ENCODE assay signal across 8 cellular contexts in genomic region chr15:96356494-96357455, GRCh38. TPM values are rescaled to one million over a fixed set of nuclear protein-coding genes. Genes with fewer than 3 reads are reported as not detected.
DNase-seq lines count a peak whose midpoint lies in the region; ATAC-seq and TF ChIP-seq lines count a peak whose summit lies in the region.

No MANE protein-coding gene starts in this region.

- no peak overlapping the region for H3K9ac ChIP-seq in HUES6 (ENCODE audit: low read length)

- H3K4me2 ChIP-seq in DOHH2 (ENCODE audit: low read length) (peak overlapping the region; percentile 51), osteoblast (ENCODE audit: insufficient read depth, low read length) (peak overlapping the region; percentile 87)

- peaks cover 4% of the 10 kb centered on the region; the same call in 1 of the 2 replicates for H3K4me1 ChIP-seq in DOHH2 (ENCODE audit: control insufficient read depth, low read length)
- H3K4me1 ChIP-seq in HUES6 (ENCODE audit: control insufficient read depth, insufficient read depth, low read length): peaks cover 38% of the 10 kb centered on the region
- peaks cover 0 to 93% (median 18%) of the 10 kb centered on the region in 3 donors for H3K4me1 ChIP-seq in gastroesophageal sphincter
- peaks cover 25% of the 10 kb centered on the region for H3K4me1 ChIP-seq in osteoblast (ENCODE audit: insufficient read depth, low read length)
- peaks cover 0 to 73% (median 42%) of the 10 kb centered on the region in 4 donors for H3K4me1 ChIP-seq in tibial artery

- WGBS in gastroesophageal sphincter (ENCODE audit: low coverage in 1 of 2), 2 donors: 0% methylated on average over 10 to 11 of the region's 67 CpGs

- 0 out of 2 replicates have a peak overlapping the region, but pooled peaks have one; percentile 20 for H3K4me3 ChIP-seq in DOHH2 (ENCODE audit: low read length)
- H3K4me3 ChIP-seq in HUES6 (ENCODE audit: low read depth, low read length): peak overlapping the region; percentile 65
- H3K4me3 ChIP-seq in gastroesophageal sphincter: peak overlapping the region; percentile 77 to 93
- H3K4me3 ChIP-seq in osteoblast (ENCODE audit: insufficient read depth, low read length): peak overlapping the region; percentile 91
- peak overlapping the region; percentile 61 to 75 for H3K4me3 ChIP-seq in tibial artery

- H3K9me3 ChIP-seq in DOHH2 (ENCODE audit: control insufficient read depth, insufficient read depth, low read length) (no peaks in the 10 kb centered on the region; the same call in 1 of the 2 replicates), HUES6 (ENCODE audit: control insufficient read depth, insufficient read depth, low read depth, low read length) (no peaks in the 10 kb centered on the region), gastroesophageal sphincter (no peaks in the 10 kb centered on the region), osteoblast (ENCODE audit: low read depth, low read length) (no peaks in the 10 kb centered on the region), tibial artery (no peaks in the 10 kb centered on the region)

- TF ChIP-seq EP300 in gastroesophageal sphincter (IDR thresholded peaks at IDR 0.05): no peak

- H2AFZ ChIP-seq in osteoblast (ENCODE audit: low read length): peak overlapping the region; percentile 81

- DNase-seq in SHP77 treated with DMSO at 0.1 percent for 48 hours (lab: John Stamatoyannopoulos, UW): peak; percentile 38
- DNase-seq in activated gamma-delta T cell treated with Interleukin-2 at 50 U/mL for 16 hours: peak; percentile 49
- DNase-seq in osteoblast (ENCODE audit: insufficient read length, low spot score, missing footprints): peak; percentile 98
- DNase-seq in tibial artery: peak; percentile 75 to 87

- no peaks in the 10 kb centered on the region for H3F3A ChIP-seq in DOHH2 (ENCODE audit: control insufficient read depth, insufficient read depth)

- no peak overlapping the region for H3K27ac ChIP-seq in DOHH2 (ENCODE audit: low read depth, low read length)
- no peak overlapping the region for H3K27ac ChIP-seq in HUES6 (ENCODE audit: low read depth, low read length)
- peak overlapping the region; percentile 32 to 98 (median 94) for H3K27ac ChIP-seq in gastroesophageal sphincter
- H3K27ac ChIP-seq in osteoblast (ENCODE audit: low read depth, low read length): peak overlapping the region; percentile 71
- peak overlapping the region; percentile 97 to 99 for H3K27ac ChIP-seq in tibial artery

- no peaks in the 10 kb centered on the region for H3K79me2 ChIP-seq in DOHH2 (ENCODE audit: control insufficient read depth, low read length)
- H3K79me2 ChIP-seq in osteoblast (ENCODE audit: insufficient read depth, low read length): peaks cover 4% of the 10 kb centered on the region

- ATAC-seq in GM21447 (IDR thresholded peaks at IDR 0.05; ENCODE audit: unreplicated experiment): peak; percentile 81
- ATAC-seq in gastroesophageal sphincter: peak; percentile 65

- H4K20me1 ChIP-seq in DOHH2 (ENCODE audit: control insufficient read depth, insufficient read depth, low read depth, low read length) (no peaks in the 10 kb centered on the region), osteoblast (ENCODE audit: insufficient read depth, low read length) (no peaks in the 10 kb centered on the region)

- no peaks in the 10 kb centered on the region for H3K9me2 ChIP-seq in DOHH2 (replicated peaks; ENCODE audit: control insufficient read depth, low read length)

- TF ChIP-seq CTCF in DOHH2 (IDR thresholded peaks at IDR 0.05; ENCODE audit: low read depth, low read length, poor library complexity, severe bottlenecking): peak; percentile 80
- peak; percentile 98 to 100 (median 99) for TF ChIP-seq CTCF in gastroesophageal sphincter (IDR thresholded peaks at IDR 0.05)
- peak; percentile 92 for TF ChIP-seq CTCF in osteoblast (IDR thresholded peaks at IDR 0.05; ENCODE audit: extremely low read depth, low read depth, low read length)
- TF ChIP-seq CTCF in tibial artery (IDR thresholded peaks at IDR 0.05): peak; percentile 93 to 96

- TF ChIP-seq POLR2A in gastroesophageal sphincter (IDR thresholded peaks at IDR 0.05): no peak

- H3K36me3 ChIP-seq in DOHH2 (ENCODE audit: control insufficient read depth, low read length): no peaks in the 10 kb centered on the region
- H3K36me3 ChIP-seq in HUES6 (ENCODE audit: control insufficient read depth, insufficient read depth, low read length): no peaks in the 10 kb centered on the region
- no peaks in the 10 kb centered on the region for H3K36me3 ChIP-seq in gastroesophageal sphincter
- H3K36me3 ChIP-seq in osteoblast (ENCODE audit: insufficient read depth, low read length): no peaks in the 10 kb centered on the region
- no peaks in the 10 kb centered on the region for H3K36me3 ChIP-seq in tibial artery

- intact Hi-C loops in tibial artery (cut with DNase I; ENCODE audit: low total_unique reads): loop anchor here (5.0 to 10.0 kb wide), 2 partner anchors 1401 to 1682 kb away; no protein-coding TSS in a partner anchor

- H3K27me3 ChIP-seq in DOHH2 (ENCODE audit: control insufficient read depth, low read length) (peaks cover 15% of the 10 kb centered on the region), HUES6 (ENCODE audit: control insufficient read depth, insufficient read depth, low read length) (peaks cover 100% of the 10 kb centered on the region), gastroesophageal sphincter (no peaks in the 10 kb centered on the region), osteoblast (ENCODE audit: insufficient read depth, low read length) (peaks cover 33% of the 10 kb centered on the region), tibial artery (no peaks in the 10 kb centered on the region)

RNA-seq across cellular contexts. Expression of gene NR2F2, which starts 26.3 kb away (rescaled TPM):
- total RNA-seq in gastroesophageal sphincter (100 to 1,000 TPM in 1 of 4 donors, 10 to 100 TPM in 3; 82.7 to 126 (median 91.8) TPM), osteoblast (13.0 and 14.5 TPM in 2 replicates)

Comparison
In these comparisons a context has a peak if more than half of its experiments do, and no peak if none do; other contexts are left out.
1. H3K27ac ChIP-seq: peak in gastroesophageal sphincter (4 of 4), osteoblast (single experiment) and tibial artery (2 of 2); none in DOHH2 (single experiment) and HUES6 (single experiment).
2. H3K4me3 ChIP-seq: peak in every context shown above with its lines; median percentile 91 in osteoblast; 85 in gastroesophageal sphincter; 68 in tibial artery; 65 in HUES6; 20 in DOHH2.
3. DNase-seq: peak in every context shown above with its lines; median percentile 98 in osteoblast; 81 in tibial artery; 49 in activated gamma-delta T cell treated with Interleukin-2 at 50 U/mL for 16 hours; 38 in SHP77 treated with DMSO at 0.1 percent for 48 hours.
4. Peak in every context shown above with its lines, with median percentiles within 50 percentile points of each other: CTCF ChIP-seq.